ENCODE assay signal across 10 cellular contexts in the genomic region with DNA sequence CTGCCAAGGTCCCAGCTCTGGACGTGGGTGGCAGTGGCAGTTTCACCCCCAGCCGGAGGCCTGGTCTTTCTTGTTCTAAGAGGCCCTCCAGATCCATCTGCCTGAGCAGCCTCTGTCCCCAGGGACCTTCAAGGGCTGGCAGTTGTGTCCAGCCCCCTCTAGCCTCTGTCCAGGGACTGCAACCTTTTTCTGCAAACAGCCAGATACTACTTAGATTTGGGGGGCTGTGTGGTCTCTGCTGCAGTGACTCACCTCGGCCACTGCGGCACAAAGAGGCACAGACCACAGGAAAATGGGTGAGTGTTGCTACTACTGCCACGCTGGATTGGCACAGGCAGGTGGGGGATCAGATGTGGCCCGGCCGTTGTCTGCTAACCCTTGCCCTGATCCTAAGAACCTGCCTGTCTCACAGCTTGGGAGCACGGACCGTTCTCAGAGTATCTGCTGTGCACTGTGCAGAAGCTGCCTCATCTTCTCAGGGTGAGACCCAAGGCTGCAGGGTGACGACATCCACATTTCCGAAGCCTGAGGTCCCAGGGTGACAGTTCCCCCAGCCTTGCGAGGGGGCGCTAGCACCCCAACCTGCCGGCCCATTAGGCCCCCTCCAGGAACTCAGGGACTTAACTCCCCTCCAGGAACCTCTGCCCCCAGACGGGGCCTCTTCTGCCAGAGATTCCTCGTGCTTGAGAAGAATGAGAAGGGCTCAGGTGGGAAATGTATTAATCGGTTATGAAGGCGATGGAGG. TPM values are rescaled to one million over a fixed set of nuclear protein-coding genes. Genes with fewer than 3 reads are reported as not detected.
DNase-seq lines count a peak whose midpoint lies in the region; ATAC-seq and TF ChIP-seq lines count a peak whose summit lies in the region.
"Had no signal": no experiment of that assay in that cellular context is flagged by ENCODE, and none has a peak within 500 bp of the region (broad histone marks: within the 10 kb centered on the region; RNA-seq: fewer than 3 reads in every experiment).

No MANE protein-coding gene starts in this region.

- H3K4me3 ChIP-seq in cardiac muscle cell (no peak overlapping the region), esophagus squamous epithelium (no peak overlapping the region)

- H3K9me3 ChIP-seq in cardiac muscle cell (ENCODE audit: low read depth) (no peaks in the 10 kb centered on the region), esophagus squamous epithelium (no peaks in the 10 kb centered on the region)

- peaks cover 22% of the 10 kb centered on the region for H3K4me1 ChIP-seq in cardiac muscle cell (ENCODE audit: low read depth)
- H3K4me1 ChIP-seq in esophagus squamous epithelium: peaks cover 18 to 74% (median 39%) of the 10 kb centered on the region in 3 donors

- H3K27ac ChIP-seq in cardiac muscle cell (peak overlapping the region; percentile 73), esophagus squamous epithelium (peak overlapping the region in 3 of 4 donors; percentile 36 to 69 (median 56))

- peaks cover 8% of the 10 kb centered on the region for H3K36me3 Mint-ChIP-seq in type B pancreatic cell

- no peaks in the 10 kb centered on the region for H3K27me3 ChIP-seq in cardiac muscle cell
- H3K27me3 ChIP-seq in esophagus squamous epithelium: no peaks in the 10 kb centered on the region

- no peak for TF ChIP-seq POLR2A in esophagus squamous epithelium (IDR thresholded peaks at IDR 0.05)

- H3K27ac Mint-ChIP-seq in type B pancreatic cell: no peak overlapping the region

- ATAC-seq in Right ventricle myocardium superior (ENCODE audit: poor library complexity) (no peak), HG03521 (IDR thresholded peaks at IDR 0.05; ENCODE audit: unreplicated experiment) (no peak)

- WGBS in esophagus squamous epithelium, 2 donors: 79 to 80% methylated on average over 6 to 8 of the region's 18 CpGs

- no peaks in the 10 kb centered on the region for H3K36me3 ChIP-seq in cardiac muscle cell
- H3K36me3 ChIP-seq in esophagus squamous epithelium: peaks cover 0 to 43% (median 0%) of the 10 kb centered on the region in 3 donors

- intact Hi-C loops in Right ventricle myocardium superior (cut with DNase I): loop anchor here (5.0 kb wide), 1 partner anchor 34 kb away; no protein-coding TSS in a partner anchor
- intact Hi-C loops in esophagus squamous epithelium (cut with DNase I): loop anchor here (10.0 kb wide), 1 partner anchor 158 kb away; no protein-coding TSS in a partner anchor

- no peak overlapping the region for H3K4me3 Mint-ChIP-seq in type B pancreatic cell
- H3K4me3 Mint-ChIP-seq: neural crest cell had no signal

- H3K4me1 Mint-ChIP-seq in type B pancreatic cell (ENCODE audit: unreplicated experiment): peaks cover 32% of the 10 kb centered on the region

- DNase-seq in cardiac muscle cell (ENCODE audit: low read depth in 1 of 2, low spot score in 1 of 2) (peak in 1 of 2 donors; percentile 21), Right ventricle myocardium superior (no peak), esophagus squamous epithelium (lab: John Stamatoyannopoulos, UW) (no peak), type B pancreatic cell (ENCODE audit: extremely low spot score, unreplicated experiment) (no peak), GDM1 (lab: John Stamatoyannopoulos, UW) (no peak)
- DNase-seq: activated CD4-positive, alpha-beta T cell treated with anti-CD3 and anti-CD28 coated beads, Interleukin-2, amount 50 U/mL, for 48 hours; amygdala; NCI-H1105 had no signal

- H3K9me3 Mint-ChIP-seq in type B pancreatic cell: no peaks in the 10 kb centered on the region
- H3K9me3 Mint-ChIP-seq: neural crest cell had no signal

- H3K27me3 Mint-ChIP-seq in type B pancreatic cell: no peaks in the 10 kb centered on the region

- TF ChIP-seq CTCF in cardiac muscle cell (IDR thresholded peaks at IDR 0.05; ENCODE audit: low read depth, low read length): peak; percentile 11
- no peak for TF ChIP-seq CTCF in esophagus squamous epithelium (IDR thresholded peaks at IDR 0.05)
- peak; percentile 34 for TF ChIP-seq CTCF in type B pancreatic cell (conservative IDR thresholded peaks at IDR 0.05)

RNA-seq across cellular contexts. Expression of a gene that starts 27.6 kb away (rescaled TPM):
- total RNA-seq in cardiac muscle cell (101 and 123 TPM in 2 replicates), Right ventricle myocardium superior (336 TPM), esophagus squamous epithelium (100 to 1,000 TPM in 1 of 4 donors, 10 to 100 TPM in 3; 11.0 to 116 (median 39.2) TPM), type B pancreatic cell (ENCODE audit: low replicate concordance) (43.4 and 75.0 TPM in 2 replicates)
- polyA plus RNA-seq in cardiac muscle cell: 164 and 178 TPM in 2 replicates

RNA-seq across cellular contexts. Expression of a gene that starts 39.6 kb away (rescaled TPM):
- total RNA-seq in cardiac muscle cell (0.99 TPM in 1 of 2 replicates, not detected in the other), Right ventricle myocardium superior (2.8 TPM), esophagus squamous epithelium (10 to 100 TPM; 10.6 to 63.3 (median 32.7) TPM), type B pancreatic cell (ENCODE audit: low replicate concordance) (10.3 and 17.3 TPM in 2 replicates)
- polyA plus RNA-seq in cardiac muscle cell: not detected in 2 replicates
- total RNA-seq: neural crest cell had no signal

RNA-seq across cellular contexts. Expression of a gene that starts 43.2 kb away (rescaled TPM):
- total RNA-seq in cardiac muscle cell (23.5 and 25.1 TPM in 2 replicates), Right ventricle myocardium superior (63.1 TPM), esophagus squamous epithelium (10 to 100 TPM; 13.0 to 17.2 (median 16.7) TPM), type B pancreatic cell (ENCODE audit: low replicate concordance) (23.6 and 35.4 TPM in 2 replicates)
- 25.3 and 33.6 TPM in 2 replicates for polyA plus RNA-seq in cardiac muscle cell

RNA-seq across cellular contexts. Expression of a gene that starts 43.5 kb away (rescaled TPM):
- 47.6 and 62.0 TPM in 2 replicates for total RNA-seq in cardiac muscle cell
- polyA plus RNA-seq in cardiac muscle cell: 77.9 and 83.0 TPM in 2 replicates
- 19.0 TPM for total RNA-seq in Right ventricle myocardium superior
- total RNA-seq in esophagus squamous epithelium: 10 to 100 TPM; 14.6 to 33.0 (median 24.7) TPM
- total RNA-seq in type B pancreatic cell (ENCODE audit: low replicate concordance): 27.5 and 28.2 TPM in 2 replicates

RNA-seq across cellular contexts. Expression of a gene that starts 53.9 kb away (rescaled TPM):
- total RNA-seq in cardiac muscle cell (398 and 520 TPM in 2 replicates), Right ventricle myocardium superior (61.2 TPM), esophagus squamous epithelium (100 to 1,000 TPM; 203 to 286 (median 233) TPM), type B pancreatic cell (ENCODE audit: low replicate concordance) (198 and 273 TPM in 2 replicates)
- polyA plus RNA-seq in cardiac muscle cell: 217 and 265 TPM in 2 replicates

Comparison
In these comparisons a context has a peak if more than half of its experiments do, and no peak if none do; other contexts are left out.
1. CTCF ChIP-seq: peak in cardiac muscle cell (single experiment) and type B pancreatic cell (single experiment); none in esophagus squamous epithelium (0 of 6).